ENCODE assay signal across 23 cellular contexts in the genomic region with DNA sequence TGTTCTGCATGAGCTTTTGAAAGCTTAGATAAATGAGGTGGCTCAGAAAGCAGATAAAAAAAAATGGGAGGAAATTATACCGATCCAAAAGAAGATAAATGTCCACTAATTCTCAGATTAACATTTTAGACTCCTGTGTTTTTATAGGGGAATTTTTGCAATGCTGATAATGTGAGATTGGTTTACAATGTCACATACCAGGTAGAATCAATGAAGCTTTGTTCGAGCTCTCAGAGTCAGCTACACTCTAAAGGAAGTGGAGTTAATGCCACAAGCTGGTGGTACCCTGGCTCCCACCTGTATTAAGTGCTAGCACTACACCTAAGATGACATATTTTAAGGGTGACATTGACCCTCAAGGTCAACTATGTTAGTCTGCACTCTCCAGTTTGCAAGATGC.
DNase-seq lines count a peak whose midpoint lies in the region; ATAC-seq and TF ChIP-seq lines count a peak whose summit lies in the region.
"Had no signal": no experiment of that assay in that cellular context is flagged by ENCODE, and none has a peak within 500 bp of the region (broad histone marks: within the 10 kb centered on the region; RNA-seq: fewer than 3 reads in every experiment).

No MANE protein-coding gene starts in this region.

- H3K56ac ChIP-seq in IMR-90 (ENCODE audit: extremely low read depth, insufficient read depth, low read length), result no peak overlapping the region

- no peak for DNase-seq in CD4-positive, alpha-beta T cell
- DNase-seq in IMR-90 (no peak), prostate gland (ENCODE audit: low spot score) (no peak), LoVo (ENCODE audit: low spot score) (no peak), foreskin keratinocyte (no peak)
- DNase-seq in naive thymus-derived CD8-positive, alpha-beta T cell, result peak in 1 of 10 donors; percentile 18
- DNase-seq: AML-193; CD8-positive, alpha-beta memory T cell; DMS79 treated with DMSO at 0.1 percent for 48 hours; GF-D8; GOT3; Karpas-422; NCI-H1092 treated with DMSO at 0.1 percent for 48 hours; NCI-H1436 treated with DMSO at 0.1 percent for 48 hours; NCI-H187 treated with DMSO at 0.1 percent for 48 hours; NCI-H446; NCI-H524 treated with DMSO at 0.1 percent for 48 hours; NCI-H774; SIG-M5 had no signal

- H3K27ac ChIP-seq in CD4-positive, alpha-beta T cell (ENCODE audit: low read depth, low read length), result no peak overlapping the region
- peak overlapping the region; percentile 56; the same call in 1 of the 2 replicates for H3K27ac ChIP-seq in IMR-90 (ENCODE audit: insufficient read depth, low read length)
- H3K27ac ChIP-seq in prostate gland, result peak overlapping the region; percentile 2 to 15
- no peak overlapping the region for H3K27ac ChIP-seq in foreskin keratinocyte
- H3K27ac ChIP-seq: BLaER1 treated with 17β-estradiol and CSF1 and Interleukin-3, amounts not matched to agents 10 nM and 100 nM; SK-N-MC had no signal

- no peaks in the 10 kb centered on the region for H3K27me3 Mint-ChIP-seq in CD4-positive, alpha-beta T cell
- H3K27me3 Mint-ChIP-seq in naive thymus-derived CD8-positive, alpha-beta T cell, result no peaks in the 10 kb centered on the region
- H3K27me3 Mint-ChIP-seq: CD8-positive, alpha-beta memory T cell had no signal

- BruUV-seq in IMR-90 (replicated peaks; lab: Mats Ljungman, UMichigan), result no TSS peak

- H3K27ac Mint-ChIP-seq in CD4-positive, alpha-beta T cell, result peak overlapping the region; percentile 80
- H3K27ac Mint-ChIP-seq in naive thymus-derived CD8-positive, alpha-beta T cell, result peak overlapping the region in 7 of 10 donors; percentile 3 to 83 (median 61)

- no peaks in the 10 kb centered on the region for H3K36me3 ChIP-seq in IMR-90 (ENCODE audit: control insufficient read depth, insufficient read depth, low read length)
- no peaks in the 10 kb centered on the region for H3K36me3 ChIP-seq in prostate gland
- H3K36me3 ChIP-seq: BLaER1 treated with 17β-estradiol and CSF1 and Interleukin-3, amounts not matched to agents 10 nM and 100 nM had no signal

- no peak for TF ChIP-seq CTCF in CD4-positive, alpha-beta T cell (IDR thresholded peaks at IDR 0.05)
- TF ChIP-seq CTCF in IMR-90 (conservative IDR thresholded peaks at IDR 0.05; ENCODE audit: low read depth, low read length), result no peak
- TF ChIP-seq CTCF in prostate gland (IDR thresholded peaks at IDR 0.05), result no peak
- TF ChIP-seq CTCF in foreskin keratinocyte (conservative IDR thresholded peaks at IDR 0.05), result no peak

- peak overlapping the region; percentile 55 to 60; a peak in 3 of 4 replicates for H4K8ac ChIP-seq in IMR-90 (ENCODE audit: low read depth in 2 of 2, low read length in 2 of 2)

- no CpG with 5 or more reads among the region's 2 CpGs for WGBS in IMR-90 (ENCODE audit: extremely low coverage in 2 of 2, insufficient read length in 1 of 2), 2 experiments
- WGBS in prostate gland, result 25% methylated on average over 2 of the region's 2 CpGs

- H3K23ac ChIP-seq in IMR-90 (ENCODE audit: low read depth, low read length), result peak overlapping the region; percentile 49; the same call in 1 of the 2 replicates

- H4K20me1 ChIP-seq in IMR-90 (ENCODE audit: insufficient read depth, low read length), result 0 out of 2 replicates have a peak, but pooled peaks cover 5% of the 10 kb centered on the region
- H4K20me1 ChIP-seq: BLaER1 treated with 17β-estradiol and CSF1 and Interleukin-3, amounts not matched to agents 10 nM and 100 nM had no signal

- dilution Hi-C loops in IMR-90 (cut with HindIII; ENCODE audit: low sequenced_read_pairs, unreplicated experiment), result no loop called here

- H4K5ac ChIP-seq in IMR-90 (ENCODE audit: low read depth, low read length), result peak overlapping the region; percentile 58

- POLR2A ChIA-PET in CD4-positive, alpha-beta T cell (lab: Charles Lee), result interaction anchor here (1.4 kb wide), 1 partner anchor 38 kb away, joined by 6 read pairs; no protein-coding TSS in a partner anchor
- POLR2A ChIA-PET in IMR-90 (lab: Charles Lee; ENCODE audit: unreplicated experiment), result interaction anchor here (0.5 kb wide), 1 partner anchor 12 kb away, joined by 3 read pairs; no protein-coding TSS in a partner anchor
- POLR2A ChIA-PET in naive thymus-derived CD8-positive, alpha-beta T cell (lab: Charles Lee), result interaction anchor here (1.0 to 1.4 kb wide), 6 partner anchors 12 to 105 kb away, joined by 3 to 5 read pairs (median 4); partner anchors contain the start of gene MTFR1L

- H3K79me1 ChIP-seq in IMR-90 (ENCODE audit: low read depth in 1 of 2, low read length in 2 of 2), result peaks cover 0 to 33% of the 10 kb centered on the region in 2 experiments; a peak in 2 of 4 replicates

- H3K4me1 ChIP-seq in IMR-90 (ENCODE audit: control insufficient read depth, insufficient read depth, low read length) (peaks cover 40% of the 10 kb centered on the region), prostate gland (replicated peaks) (no peaks in the 10 kb centered on the region), foreskin keratinocyte (no peaks in the 10 kb centered on the region)

- H3K4me3 Mint-ChIP-seq in CD4-positive, alpha-beta T cell, result no peak overlapping the region
- no peak overlapping the region for H3K4me3 Mint-ChIP-seq in naive thymus-derived CD8-positive, alpha-beta T cell
- H3K4me3 Mint-ChIP-seq: CD8-positive, alpha-beta memory T cell had no signal

- H3K9ac ChIP-seq in IMR-90 (ENCODE audit: low read depth, low read length), result no peak overlapping the region
- H3K9ac ChIP-seq: BLaER1 treated with 17β-estradiol and CSF1 and Interleukin-3, amounts not matched to agents 10 nM and 100 nM had no signal

- CTCF ChIA-PET in CD4-positive, alpha-beta T cell (lab: Charles Lee), result no interaction called here
- CTCF ChIA-PET in IMR-90 (lab: Yijun Ruan, JAX), result interaction anchor here (0.8 to 1.5 kb wide), 2 partner anchors 22 to 96 kb away, joined by 3 to 4 read pairs; no protein-coding TSS in a partner anchor

- H2BK120ac ChIP-seq in IMR-90 (ENCODE audit: low read depth, low read length), result peak overlapping the region; percentile 90

- no peaks in the 10 kb centered on the region for H3K9me3 ChIP-seq in CD4-positive, alpha-beta T cell (ENCODE audit: control insufficient read depth, low read length)
- H3K9me3 ChIP-seq in IMR-90 (ENCODE audit: control insufficient read depth, insufficient read depth, low read length), result no peaks in the 10 kb centered on the region
- no peaks in the 10 kb centered on the region for H3K9me3 ChIP-seq in prostate gland

- H3K4me1 Mint-ChIP-seq in CD4-positive, alpha-beta T cell (ENCODE audit: low read depth), result peaks cover 79% of the 10 kb centered on the region
- H3K4me1 Mint-ChIP-seq in naive thymus-derived CD8-positive, alpha-beta T cell, result peaks cover 23 to 80% (median 56%) of the 10 kb centered on the region in 4 donors

- H3K4ac ChIP-seq in IMR-90 (ENCODE audit: low read depth, low read length), result peak overlapping the region; percentile 85

- H2AFZ ChIP-seq in IMR-90 (replicated peaks; ENCODE audit: low read length, poor library complexity), result no peak overlapping the region

- H3K27me3 ChIP-seq in CD4-positive, alpha-beta T cell (ENCODE audit: control insufficient read depth, insufficient read depth, low read length), result no peaks in the 10 kb centered on the region
- H3K27me3 ChIP-seq in IMR-90 (ENCODE audit: control insufficient read depth, insufficient read depth, low read length) (no peaks in the 10 kb centered on the region), prostate gland (replicated peaks; ENCODE audit: insufficient read depth) (no peaks in the 10 kb centered on the region), foreskin keratinocyte (no peaks in the 10 kb centered on the region)
- H3K27me3 ChIP-seq: BLaER1 treated with 17β-estradiol and CSF1 and Interleukin-3, amounts not matched to agents 10 nM and 100 nM had no signal

- intact Hi-C loops in CD4-positive, alpha-beta T cell (cut with DNase I, micrococcal nuclease), result no loop called here
- intact Hi-C loops in IMR-90 (cut with micrococcal nuclease) (loop anchor here (5.0 kb wide), 1 partner anchor 83 kb away; no protein-coding TSS in a partner anchor), prostate gland (cut with DNase I) (no loop called here)

- in situ Hi-C loops in IMR-90 (cut with MboI; ENCODE audit: low sequenced_read_pairs), result no loop called here

- H4K91ac ChIP-seq in IMR-90 (ENCODE audit: insufficient read depth, low read depth, low read length), result peak overlapping the region; percentile 65

- TF ChIP-seq POLR2A in IMR-90 (IDR thresholded peaks at IDR 0.05; ENCODE audit: low read depth, low read length), result no peak
- TF ChIP-seq POLR2A in prostate gland (IDR thresholded peaks at IDR 0.05), result no peak

- peak overlapping the region; percentile 92 for H3K14ac ChIP-seq in IMR-90 (replicated peaks; ENCODE audit: low read depth, low read length)

- H3K36me3 Mint-ChIP-seq in CD4-positive, alpha-beta T cell (ENCODE audit: low read depth), result peaks cover 11% of the 10 kb centered on the region
- peaks cover 8 to 10% (median 8%) of the 10 kb centered on the region in 3 donors for H3K36me3 Mint-ChIP-seq in naive thymus-derived CD8-positive, alpha-beta T cell

- TF ChIP-seq RAD21 in IMR-90 (IDR thresholded peaks at IDR 0.05; ENCODE audit: low read length), result no peak

- H3K4me2 ChIP-seq in IMR-90 (ENCODE audit: low read depth, low read length), result peak overlapping the region; percentile 52
- H3K4me2 ChIP-seq: BLaER1 treated with 17β-estradiol and CSF1 and Interleukin-3, amounts not matched to agents 10 nM and 100 nM had no signal

- peaks cover 36% of the 10 kb centered on the region for H3K9me1 ChIP-seq in IMR-90 (ENCODE audit: insufficient read depth, low read length)

- H2AK9ac ChIP-seq in IMR-90 (replicated peaks; ENCODE audit: low read depth, low read length, poor library complexity), result no peak overlapping the region

- peak overlapping the region; percentile 91 for H2AK5ac ChIP-seq in IMR-90 (ENCODE audit: low read depth, low read length)

- no peak overlapping the region for H3K4me3 ChIP-seq in IMR-90 (ENCODE audit: insufficient read depth, low read depth, low read length)
- no peak overlapping the region for H3K4me3 ChIP-seq in prostate gland
- H3K4me3 ChIP-seq: BLaER1 treated with 17β-estradiol and CSF1 and Interleukin-3, amounts not matched to agents 10 nM and 100 nM; SK-N-MC had no signal

- peak overlapping the region; percentile 16 for H2BK5ac ChIP-seq in IMR-90 (ENCODE audit: low read depth, low read length, poor library complexity, severe bottlenecking)

- no peaks in the 10 kb centered on the region for H3K9me3 Mint-ChIP-seq in CD4-positive, alpha-beta T cell
- H3K9me3 Mint-ChIP-seq in naive thymus-derived CD8-positive, alpha-beta T cell, result peaks cover 0 to 5% (median 0%) of the 10 kb centered on the region in 9 donors

- H2BK15ac ChIP-seq in IMR-90 (ENCODE audit: low read depth, low read length), result peak overlapping the region; percentile 9; the same call in 1 of the 3 replicates

- H2BK20ac ChIP-seq in IMR-90 (ENCODE audit: low read depth, low read length), result peak overlapping the region; percentile 74

- H3K18ac ChIP-seq in IMR-90 (ENCODE audit: low read depth, low read length), result peak overlapping the region; percentile 53

- ATAC-seq in CD4-positive, alpha-beta T cell (ENCODE audit: poor library complexity), result no peak
- ATAC-seq in IMR-90 (ENCODE audit: low read depth), result no peak
- ATAC-seq in naive thymus-derived CD8-positive, alpha-beta T cell, result no peak
- ATAC-seq in HG03469 (IDR thresholded peaks at IDR 0.05; ENCODE audit: unreplicated experiment), result no peak
- no peak for ATAC-seq in foreskin keratinocyte
- ATAC-seq: HCT116 had no signal

TF ChIP-seq in IMR-90, 13 proteins besides CTCF, POLR2A, EP300 and RAD21:
- TF ChIP-seq FOS (IDR thresholded peaks at IDR 0.05; ENCODE audit: low read depth, low read length) (no peak), SMC3 (IDR thresholded peaks at IDR 0.05; ENCODE audit: low read depth, low read length) (no peak)

Comparison
In these comparisons a context has a peak if more than half of its experiments do, and no peak if none do; other contexts are left out.
1. H3K27ac ChIP-seq: peak in IMR-90 (single experiment) and prostate gland (2 of 2); none in CD4-positive, alpha-beta T cell (single experiment) and foreskin keratinocyte (single experiment).